In the genomic region with DNA sequence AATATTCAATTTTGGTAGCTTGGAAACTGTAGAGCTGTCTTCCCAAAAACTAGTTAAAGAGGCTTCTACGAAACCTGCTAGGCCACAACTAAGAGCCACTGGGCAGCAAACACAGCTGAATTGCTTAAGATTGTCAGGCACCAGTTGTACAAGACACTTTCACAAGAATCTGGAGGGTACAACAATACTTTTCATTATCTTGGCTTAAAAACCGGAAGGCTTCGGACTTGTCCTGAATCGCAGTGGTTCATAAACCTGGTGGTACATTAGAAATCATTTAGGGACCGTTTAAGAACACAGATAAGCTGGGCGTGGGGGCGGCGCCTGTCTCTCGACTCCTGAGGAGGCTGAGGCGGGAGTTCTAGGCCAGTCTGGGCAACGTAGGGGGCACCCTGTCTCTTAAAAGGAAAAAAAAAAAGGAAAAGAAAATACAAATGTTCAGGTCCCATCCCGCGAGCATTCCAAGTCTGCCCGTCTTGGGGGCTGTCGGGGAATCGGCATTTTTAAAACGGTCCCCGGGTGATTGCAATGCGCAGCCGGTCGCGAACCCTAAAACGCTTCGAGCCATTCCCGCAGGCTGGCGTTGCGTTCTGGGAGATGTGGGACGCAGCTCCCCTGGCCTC, we compare ENCODE assay signal across 8 cellular contexts. TPM values are rescaled to one million over a fixed set of nuclear protein-coding genes. Genes with fewer than 3 reads are reported as not detected.
DNase-seq lines count a peak whose midpoint lies in the region; ATAC-seq and TF ChIP-seq lines count a peak whose summit lies in the region.

No MANE protein-coding gene starts in this region.

- H3K36me3 Mint-ChIP-seq in CD4-positive, alpha-beta memory T cell, result peaks cover 0 to 16% of the 10 kb centered on the region in 2 donors
- peaks cover 8% of the 10 kb centered on the region for H3K36me3 Mint-ChIP-seq in progenitor cell of endocrine pancreas (ENCODE audit: insufficient read depth)

- POLR2A ChIA-PET in CD4-positive, alpha-beta memory T cell (lab: Charles Lee; ENCODE audit: partially characterized antibody), result interaction anchor here (1.0 to 3.1 kb wide), 4 partner anchors 93 to 303 kb away, joined by 3 to 16 read pairs (median 4); a partner anchor contains a TSS
- POLR2A ChIA-PET in HEK293 (lab: Yijun Ruan, JAX), result interaction anchor here (0.6 to 1.8 kb wide), 4 partner anchors 12 to 498 kb away, joined by 3 to 8 read pairs (median 4); a partner anchor contains a TSS

- H3K4me3 ChIP-seq in CD4-positive, alpha-beta memory T cell (ENCODE audit: low read length in 2 of 2), result peak overlapping the region; percentile 62 to 69
- H3K4me3 ChIP-seq in HEK293 (ENCODE audit: low read depth, low read length) (peak overlapping the region; percentile 80), right atrium auricular region (peak overlapping the region; percentile 69 to 85)

- TF ChIP-seq CTCF in HEK293 (tag by site-specific recombination; IDR thresholded peaks at IDR 0.05), result no peak
- no peak for TF ChIP-seq CTCF in right atrium auricular region (IDR thresholded peaks at IDR 0.05)
- no peak for TF ChIP-seq CTCF in progenitor cell of endocrine pancreas (IDR thresholded peaks at IDR 0.05; ENCODE audit: unreplicated experiment)

- peak overlapping the region; percentile 89 to 96 (median 93) for H3K27ac Mint-ChIP-seq in CD4-positive, alpha-beta memory T cell
- peak overlapping the region; percentile 96 for H3K27ac Mint-ChIP-seq in progenitor cell of endocrine pancreas

- no peaks in the 10 kb centered on the region for H3K9me3 ChIP-seq in CD4-positive, alpha-beta memory T cell (ENCODE audit: control insufficient read depth in 1 of 2, low read length in 2 of 2)
- H3K9me3 ChIP-seq in HEK293 (ENCODE audit: control insufficient read depth, insufficient read depth, low read depth, low read length) (no peaks in the 10 kb centered on the region), right atrium auricular region (no peaks in the 10 kb centered on the region)

- ATAC-seq in GM19035 (IDR thresholded peaks at IDR 0.05; ENCODE audit: unreplicated experiment), result no peak

- DNase-seq in CD4-positive, alpha-beta memory T cell, result peak in 4 of 5 donors; percentile 15 to 42 (median 25)
- DNase-seq in RKO (ENCODE audit: low spot score), result peak; percentile 66
- DNase-seq in amniotic epithelial cell (ENCODE audit: low read depth), result peak; percentile 59
- DNase-seq in right atrium auricular region (ENCODE audit: low spot score), result no peak
- no peak for DNase-seq in progenitor cell of endocrine pancreas (ENCODE audit: low spot score, unreplicated experiment)
- DNase-seq in NCI-H2196 treated with DMSO at 0.1 percent for 48 hours (lab: John Stamatoyannopoulos, UW; ENCODE audit: unreplicated experiment), result no peak

- H3K9me3 Mint-ChIP-seq in CD4-positive, alpha-beta memory T cell, result no peaks in the 10 kb centered on the region
- no peaks in the 10 kb centered on the region for H3K9me3 Mint-ChIP-seq in progenitor cell of endocrine pancreas (ENCODE audit: low read depth)

- CTCF ChIA-PET in CD4-positive, alpha-beta memory T cell (lab: Charles Lee; ENCODE audit: partially characterized antibody), result interaction anchor here (0.9 to 21.8 kb wide), 7 partner anchors 9 to 501 kb away, joined by 3 to 469 read pairs (median 4); no protein-coding TSS in a partner anchor
- CTCF ChIA-PET in HEK293 (lab: Yijun Ruan, JAX), result interaction anchor here (0.6 to 1.5 kb wide), 2 partner anchors 153 to 304 kb away, joined by 3 to 6 read pairs; no protein-coding TSS in a partner anchor

- H3K4me3 Mint-ChIP-seq in CD4-positive, alpha-beta memory T cell, result peak overlapping the region; percentile 91 to 97 (median 94)
- H3K4me3 Mint-ChIP-seq in progenitor cell of endocrine pancreas (ENCODE audit: low read depth), result peak overlapping the region; percentile 92

- H3K27ac ChIP-seq in CD4-positive, alpha-beta memory T cell (ENCODE audit: low read depth, low read length), result peak overlapping the region; percentile 60
- H3K27ac ChIP-seq in HEK293 (ENCODE audit: extremely low read depth, low read depth, low read length), result peak overlapping the region; percentile 68
- peak overlapping the region; percentile 87 to 93 for H3K27ac ChIP-seq in right atrium auricular region

- H3K27me3 Mint-ChIP-seq in CD4-positive, alpha-beta memory T cell, result no peaks in the 10 kb centered on the region
- H3K27me3 Mint-ChIP-seq in progenitor cell of endocrine pancreas, result no peaks in the 10 kb centered on the region

- intact Hi-C loops in CD4-positive, alpha-beta memory T cell (cut with micrococcal nuclease), result loop anchor here (2.0 to 5.0 kb wide), 3 partner anchors 66 to 589 kb away; a partner anchor contains a TSS

- peaks cover 22 to 46% (median 32%) of the 10 kb centered on the region in 4 donors for H3K4me1 Mint-ChIP-seq in CD4-positive, alpha-beta memory T cell
- peaks cover 10% of the 10 kb centered on the region for H3K4me1 Mint-ChIP-seq in progenitor cell of endocrine pancreas (ENCODE audit: low read depth)

- H3K27me3 ChIP-seq in CD4-positive, alpha-beta memory T cell (ENCODE audit: insufficient read depth, low read length), result no peaks in the 10 kb centered on the region
- no peaks in the 10 kb centered on the region for H3K27me3 ChIP-seq in right atrium auricular region

- peaks cover 17% of the 10 kb centered on the region for H3K4me1 ChIP-seq in CD4-positive, alpha-beta memory T cell (ENCODE audit: insufficient read depth, low read length)
- H3K4me1 ChIP-seq in HEK293 (ENCODE audit: control insufficient read depth, insufficient read depth, low read length) (no peaks in the 10 kb centered on the region), right atrium auricular region (peaks cover 0 to 26% of the 10 kb centered on the region in 2 donors)

- H3K36me3 ChIP-seq in CD4-positive, alpha-beta memory T cell (ENCODE audit: insufficient read depth, low read length), result no peaks in the 10 kb centered on the region
- H3K36me3 ChIP-seq in HEK293 (ENCODE audit: control insufficient read depth in 2 of 2, insufficient read depth in 1 of 2, low read length in 2 of 2), result peaks cover 0 to 21% of the 10 kb centered on the region in 2 experiments; a peak in 1 of 3 replicates
- peaks cover 14% of the 10 kb centered on the region for H3K36me3 ChIP-seq in right atrium auricular region

TF ChIP-seq in HEK293, 187 proteins besides CTCF, POLR2A, EP300 and RAD21:
- peak; percentile 79 for TF ChIP-seq ZBTB48 (tag by site-specific recombination; IDR thresholded peaks at IDR 0.05)
- TF ChIP-seq, protein P1, sequence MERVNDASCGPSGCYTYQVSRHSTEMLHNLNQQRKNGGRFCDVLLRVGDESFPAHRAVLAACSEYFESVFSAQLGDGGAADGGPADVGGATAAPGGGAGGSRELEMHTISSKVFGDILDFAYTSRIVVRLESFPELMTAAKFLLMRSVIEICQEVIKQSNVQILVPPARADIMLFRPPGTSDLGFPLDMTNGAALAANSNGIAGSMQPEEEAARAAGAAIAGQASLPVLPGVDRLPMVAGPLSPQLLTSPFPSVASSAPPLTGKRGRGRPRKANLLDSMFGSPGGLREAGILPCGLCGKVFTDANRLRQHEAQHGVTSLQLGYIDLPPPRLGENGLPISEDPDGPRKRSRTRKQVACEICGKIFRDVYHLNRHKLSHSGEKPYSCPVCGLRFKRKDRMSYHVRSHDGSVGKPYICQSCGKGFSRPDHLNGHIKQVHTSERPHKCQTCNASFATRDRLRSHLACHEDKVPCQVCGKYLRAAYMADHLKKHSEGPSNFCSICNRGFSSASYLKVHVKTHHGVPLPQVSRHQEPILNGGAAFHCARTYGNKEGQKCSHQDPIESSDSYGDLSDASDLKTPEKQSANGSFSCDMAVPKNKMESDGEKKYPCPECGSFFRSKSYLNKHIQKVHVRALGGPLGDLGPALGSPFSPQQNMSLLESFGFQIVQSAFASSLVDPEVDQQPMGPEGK (tag by site-specific recombination; IDR thresholded peaks at IDR 0.05), result 0 out of 2 replicates have a peak, but pooled peaks have one; percentile 15
- peak; percentile 83 for TF ChIP-seq ZNF335 (tag by site-specific recombination; conservative IDR thresholded peaks at IDR 0.05)
- TF ChIP-seq SCRT2 (tag by site-specific recombination; IDR thresholded peaks at IDR 0.05), result no peak
- TF ChIP-seq ZNF121 (tag by site-specific recombination; IDR thresholded peaks at IDR 0.05), result no peak
- no peak for TF ChIP-seq SP3 (tag by site-specific recombination; IDR thresholded peaks at IDR 0.05)
- TF ChIP-seq ZBTB8A (tag by site-specific recombination; IDR thresholded peaks at IDR 0.05), result peak; percentile 19; the same call in 1 of the 2 replicates
- TF ChIP-seq ZNF76 (tag by site-specific recombination; IDR thresholded peaks at IDR 0.05; ENCODE audit: borderline replicate concordance, low read depth), result 0 out of 2 replicates have a peak, but pooled peaks have one; percentile 10
- TF ChIP-seq ZNF664 (tag by site-specific recombination; IDR thresholded peaks at IDR 0.05), result no peak
- TF ChIP-seq ZNF843 (tag by site-specific recombination; IDR thresholded peaks at IDR 0.05), result no peak
- TF ChIP-seq, protein P2, sequence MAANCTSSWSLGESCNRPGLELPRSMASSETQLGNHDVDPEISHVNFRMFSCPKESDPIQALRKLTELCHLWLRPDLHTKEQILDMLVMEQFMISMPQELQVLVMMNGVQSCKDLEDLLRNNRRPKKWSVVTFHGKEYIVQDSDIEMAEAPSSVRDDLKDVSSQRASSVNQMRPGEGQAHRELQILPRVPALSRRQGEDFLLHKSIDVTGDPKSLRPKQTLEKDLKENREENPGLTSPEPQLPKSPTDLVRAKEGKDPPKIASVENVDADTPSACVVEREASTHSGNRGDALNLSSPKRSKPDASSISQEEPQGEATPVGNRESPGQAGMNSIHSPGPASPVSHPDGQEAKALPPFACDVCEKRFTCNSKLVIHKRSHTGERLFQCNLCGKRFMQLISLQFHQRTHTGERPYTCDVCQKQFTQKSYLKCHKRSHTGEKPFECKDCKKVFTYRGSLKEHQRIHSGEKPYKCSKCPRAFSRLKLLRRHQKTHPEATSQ (tag by site-specific recombination; IDR thresholded peaks at IDR 0.05), result no peak
- TF ChIP-seq REPIN1 (tag by site-specific recombination; IDR thresholded peaks at IDR 0.05; ENCODE audit: low read depth), result no peak
- TF ChIP-seq ZNF350 (tag by site-specific recombination; IDR thresholded peaks at IDR 0.05), result no peak
TF ChIP-seq in HEK293: peak in this region for 5.

RNA-seq across cellular contexts. Expression of a gene that starts 0.8 kb away (rescaled TPM):
- 10 to 100 TPM; 54.5 to 60.4 TPM for total RNA-seq in CD4-positive, alpha-beta memory T cell
- 100 to 1,000 TPM; 260 to 446 TPM for polyA plus RNA-seq in CD4-positive, alpha-beta memory T cell
- 10 to 100 TPM; 51.8 to 66.4 TPM for total RNA-seq in right atrium auricular region
- 47.2 and 48.4 TPM in 2 replicates for total RNA-seq in progenitor cell of endocrine pancreas

Comparison
In these comparisons a context has a peak if more than half of its experiments do, and no peak if none do; other contexts are left out.
1. DNase-seq: peak in CD4-positive, alpha-beta memory T cell (4 of 5), RKO (single experiment) and amniotic epithelial cell (single experiment); none in right atrium auricular region (single experiment), progenitor cell of endocrine pancreas (single experiment) and NCI-H2196 treated with DMSO at 0.1 percent for 48 hours (single experiment).
2. Peak in every context shown above with its lines, with median percentiles within 50 percentile points of each other: H3K27ac ChIP-seq and H3K4me3 ChIP-seq.